2 cellular contexts compared by ENCODE assay signal in the genomic region with DNA sequence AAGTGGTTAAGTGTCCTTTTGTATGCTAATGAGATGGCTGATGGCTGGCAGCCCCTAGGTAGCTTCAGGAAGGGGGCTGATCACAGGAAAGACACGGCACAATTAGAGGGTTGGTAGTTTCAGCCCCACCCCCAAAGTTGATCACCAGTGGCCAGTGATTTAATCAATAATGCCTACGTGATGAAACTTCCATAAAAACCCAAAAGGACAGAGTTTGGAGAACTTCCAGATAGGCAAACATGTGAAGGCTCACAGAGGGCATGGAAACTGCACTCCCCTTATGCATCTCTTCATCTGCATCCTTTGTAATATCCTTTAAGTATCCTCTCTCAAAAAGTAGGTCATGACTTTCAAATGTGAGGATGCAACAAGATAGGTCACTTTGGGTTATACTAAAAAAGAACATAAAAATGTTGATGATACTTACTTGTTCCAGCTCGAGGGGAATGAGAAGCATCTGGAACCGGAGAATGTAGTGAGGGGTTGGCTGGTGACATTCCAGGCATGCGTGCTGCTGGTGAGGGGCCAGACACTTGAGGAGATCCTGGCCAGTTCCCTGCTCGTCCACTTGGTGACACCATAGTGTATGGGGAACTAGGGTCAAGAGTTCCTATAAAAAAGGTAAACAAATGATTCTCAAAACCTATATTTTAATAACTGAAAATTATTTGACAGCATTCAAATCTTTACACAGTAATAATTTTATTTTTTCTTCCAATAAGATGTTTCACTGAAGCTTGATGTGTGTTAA.
TF ChIP-seq lines count a peak whose summit lies in the region.

No MANE protein-coding gene starts in this region.

TF ChIP-seq in GM23338, 12 proteins besides CTCF, POLR2A, EP300 and RAD21 (continues in another document):
- TF ChIP-seq, protein P1, sequence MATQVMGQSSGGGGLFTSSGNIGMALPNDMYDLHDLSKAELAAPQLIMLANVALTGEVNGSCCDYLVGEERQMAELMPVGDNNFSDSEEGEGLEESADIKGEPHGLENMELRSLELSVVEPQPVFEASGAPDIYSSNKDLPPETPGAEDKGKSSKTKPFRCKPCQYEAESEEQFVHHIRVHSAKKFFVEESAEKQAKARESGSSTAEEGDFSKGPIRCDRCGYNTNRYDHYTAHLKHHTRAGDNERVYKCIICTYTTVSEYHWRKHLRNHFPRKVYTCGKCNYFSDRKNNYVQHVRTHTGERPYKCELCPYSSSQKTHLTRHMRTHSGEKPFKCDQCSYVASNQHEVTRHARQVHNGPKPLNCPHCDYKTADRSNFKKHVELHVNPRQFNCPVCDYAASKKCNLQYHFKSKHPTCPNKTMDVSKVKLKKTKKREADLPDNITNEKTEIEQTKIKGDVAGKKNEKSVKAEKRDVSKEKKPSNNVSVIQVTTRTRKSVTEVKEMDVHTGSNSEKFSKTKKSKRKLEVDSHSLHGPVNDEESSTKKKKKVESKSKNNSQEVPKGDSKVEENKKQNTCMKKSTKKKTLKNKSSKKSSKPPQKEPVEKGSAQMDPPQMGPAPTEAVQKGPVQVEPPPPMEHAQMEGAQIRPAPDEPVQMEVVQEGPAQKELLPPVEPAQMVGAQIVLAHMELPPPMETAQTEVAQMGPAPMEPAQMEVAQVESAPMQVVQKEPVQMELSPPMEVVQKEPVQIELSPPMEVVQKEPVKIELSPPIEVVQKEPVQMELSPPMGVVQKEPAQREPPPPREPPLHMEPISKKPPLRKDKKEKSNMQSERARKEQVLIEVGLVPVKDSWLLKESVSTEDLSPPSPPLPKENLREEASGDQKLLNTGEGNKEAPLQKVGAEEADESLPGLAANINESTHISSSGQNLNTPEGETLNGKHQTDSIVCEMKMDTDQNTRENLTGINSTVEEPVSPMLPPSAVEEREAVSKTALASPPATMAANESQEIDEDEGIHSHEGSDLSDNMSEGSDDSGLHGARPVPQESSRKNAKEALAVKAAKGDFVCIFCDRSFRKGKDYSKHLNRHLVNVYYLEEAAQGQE (IDR thresholded peaks at IDR 0.05; ENCODE audit: unreplicated experiment): no peak
- TF ChIP-seq JUNB (IDR thresholded peaks at IDR 0.05; ENCODE audit: unreplicated experiment): no peak
- TF ChIP-seq STAT1 (IDR thresholded peaks at IDR 0.05; ENCODE audit: unreplicated experiment): no peak
- no peak for TF ChIP-seq CREB1 (CRISPR knock-in tag; IDR thresholded peaks at IDR 0.05; ENCODE audit: low read depth)
- TF ChIP-seq, protein P2, sequence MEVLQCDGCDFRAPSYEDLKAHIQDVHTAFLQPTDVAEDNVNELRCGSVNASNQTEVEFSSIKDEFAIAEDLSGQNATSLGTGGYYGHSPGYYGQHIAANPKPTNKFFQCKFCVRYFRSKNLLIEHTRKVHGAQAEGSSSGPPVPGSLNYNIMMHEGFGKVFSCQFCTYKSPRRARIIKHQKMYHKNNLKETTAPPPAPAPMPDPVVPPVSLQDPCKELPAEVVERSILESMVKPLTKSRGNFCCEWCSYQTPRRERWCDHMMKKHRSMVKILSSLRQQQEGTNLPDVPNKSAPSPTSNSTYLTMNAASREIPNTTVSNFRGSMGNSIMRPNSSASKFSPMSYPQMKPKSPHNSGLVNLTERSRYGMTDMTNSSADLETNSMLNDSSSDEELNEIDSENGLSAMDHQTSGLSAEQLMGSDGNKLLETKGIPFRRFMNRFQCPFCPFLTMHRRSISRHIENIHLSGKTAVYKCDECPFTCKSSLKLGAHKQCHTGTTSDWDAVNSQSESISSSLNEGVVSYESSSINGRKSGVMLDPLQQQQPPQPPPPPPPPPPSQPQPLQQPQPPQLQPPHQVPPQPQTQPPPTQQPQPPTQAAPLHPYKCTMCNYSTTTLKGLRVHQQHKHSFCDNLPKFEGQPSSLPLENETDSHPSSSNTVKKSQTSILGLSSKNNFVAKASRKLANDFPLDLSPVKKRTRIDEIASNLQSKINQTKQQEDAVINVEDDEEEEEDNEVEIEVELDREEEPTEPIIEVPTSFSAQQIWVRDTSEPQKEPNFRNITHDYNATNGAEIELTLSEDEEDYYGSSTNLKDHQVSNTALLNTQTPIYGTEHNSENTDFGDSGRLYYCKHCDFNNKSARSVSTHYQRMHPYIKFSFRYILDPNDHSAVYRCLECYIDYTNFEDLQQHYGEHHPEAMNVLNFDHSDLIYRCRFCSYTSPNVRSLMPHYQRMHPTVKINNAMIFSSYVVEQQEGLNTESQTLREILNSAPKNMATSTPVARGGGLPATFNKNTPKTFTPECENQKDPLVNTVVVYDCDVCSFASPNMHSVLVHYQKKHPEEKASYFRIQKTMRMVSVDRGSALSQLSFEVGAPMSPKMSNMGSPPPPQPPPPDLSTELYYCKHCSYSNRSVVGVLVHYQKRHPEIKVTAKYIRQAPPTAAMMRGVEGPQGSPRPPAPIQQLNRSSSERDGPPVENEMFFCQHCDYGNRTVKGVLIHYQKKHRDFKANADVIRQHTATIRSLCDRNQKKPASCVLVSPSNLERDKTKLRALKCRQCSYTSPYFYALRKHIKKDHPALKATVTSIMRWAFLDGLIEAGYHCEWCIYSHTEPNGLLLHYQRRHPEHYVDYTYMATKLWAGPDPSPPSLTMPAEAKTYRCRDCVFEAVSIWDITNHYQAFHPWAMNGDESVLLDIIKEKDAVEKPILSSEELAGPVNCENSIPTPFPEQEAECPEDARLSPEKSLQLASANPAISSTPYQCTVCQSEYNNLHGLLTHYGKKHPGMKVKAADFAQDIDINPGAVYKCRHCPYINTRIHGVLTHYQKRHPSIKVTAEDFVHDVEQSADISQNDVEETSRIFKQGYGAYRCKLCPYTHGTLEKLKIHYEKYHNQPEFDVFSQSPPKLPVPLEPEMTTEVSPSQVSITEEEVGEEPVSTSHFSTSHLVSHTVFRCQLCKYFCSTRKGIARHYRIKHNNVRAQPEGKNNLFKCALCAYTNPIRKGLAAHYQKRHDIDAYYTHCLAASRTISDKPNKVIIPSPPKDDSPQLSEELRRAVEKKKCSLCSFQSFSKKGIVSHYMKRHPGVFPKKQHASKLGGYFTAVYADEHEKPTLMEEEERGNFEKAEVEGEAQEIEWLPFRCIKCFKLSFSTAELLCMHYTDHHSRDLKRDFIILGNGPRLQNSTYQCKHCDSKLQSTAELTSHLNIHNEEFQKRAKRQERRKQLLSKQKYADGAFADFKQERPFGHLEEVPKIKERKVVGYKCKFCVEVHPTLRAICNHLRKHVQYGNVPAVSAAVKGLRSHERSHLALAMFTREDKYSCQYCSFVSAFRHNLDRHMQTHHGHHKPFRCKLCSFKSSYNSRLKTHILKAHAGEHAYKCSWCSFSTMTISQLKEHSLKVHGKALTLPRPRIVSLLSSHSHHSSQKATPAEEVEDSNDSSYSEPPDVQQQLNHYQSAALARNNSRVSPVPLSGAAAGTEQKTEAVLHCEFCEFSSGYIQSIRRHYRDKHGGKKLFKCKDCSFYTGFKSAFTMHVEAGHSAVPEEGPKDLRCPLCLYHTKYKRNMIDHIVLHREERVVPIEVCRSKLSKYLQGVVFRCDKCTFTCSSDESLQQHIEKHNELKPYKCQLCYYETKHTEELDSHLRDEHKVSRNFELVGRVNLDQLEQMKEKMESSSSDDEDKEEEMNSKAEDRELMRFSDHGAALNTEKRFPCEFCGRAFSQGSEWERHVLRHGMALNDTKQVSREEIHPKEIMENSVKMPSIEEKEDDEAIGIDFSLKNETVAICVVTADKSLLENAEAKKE (CRISPR knock-in tag; IDR thresholded peaks at IDR 0.05): no peak
- TF ChIP-seq ZNF331 (CRISPR knock-in tag; IDR thresholded peaks at IDR 0.05; ENCODE audit: low read depth): no peak
- no peak for TF ChIP-seq ZNF114 (CRISPR knock-in tag; IDR thresholded peaks at IDR 0.05)
- no peak for TF ChIP-seq NANOG (IDR thresholded peaks at IDR 0.05; ENCODE audit: borderline replicate concordance)
- no peak for TF ChIP-seq EZH2phosphoT487 (IDR thresholded peaks at IDR 0.05; ENCODE audit: unreplicated experiment)

TF ChIP-seq in liver, 16 proteins besides CTCF, POLR2A, EP300 and RAD21 (continued from another document):
- TF ChIP-seq, protein P1 (IDR thresholded peaks at IDR 0.05): no peak
- TF ChIP-seq HNF4G (IDR thresholded peaks at IDR 0.05) (peak; percentile 11), TAF1 (conservative IDR thresholded peaks at IDR 0.05) (no peak), GABPA (IDR thresholded peaks at IDR 0.05 in 1 of 2, conservative IDR thresholded peaks at IDR 0.05 in 1 of 2) (no peak), NR2F2 (IDR thresholded peaks at IDR 0.05) (no peak)
- TF ChIP-seq, protein P3, sequence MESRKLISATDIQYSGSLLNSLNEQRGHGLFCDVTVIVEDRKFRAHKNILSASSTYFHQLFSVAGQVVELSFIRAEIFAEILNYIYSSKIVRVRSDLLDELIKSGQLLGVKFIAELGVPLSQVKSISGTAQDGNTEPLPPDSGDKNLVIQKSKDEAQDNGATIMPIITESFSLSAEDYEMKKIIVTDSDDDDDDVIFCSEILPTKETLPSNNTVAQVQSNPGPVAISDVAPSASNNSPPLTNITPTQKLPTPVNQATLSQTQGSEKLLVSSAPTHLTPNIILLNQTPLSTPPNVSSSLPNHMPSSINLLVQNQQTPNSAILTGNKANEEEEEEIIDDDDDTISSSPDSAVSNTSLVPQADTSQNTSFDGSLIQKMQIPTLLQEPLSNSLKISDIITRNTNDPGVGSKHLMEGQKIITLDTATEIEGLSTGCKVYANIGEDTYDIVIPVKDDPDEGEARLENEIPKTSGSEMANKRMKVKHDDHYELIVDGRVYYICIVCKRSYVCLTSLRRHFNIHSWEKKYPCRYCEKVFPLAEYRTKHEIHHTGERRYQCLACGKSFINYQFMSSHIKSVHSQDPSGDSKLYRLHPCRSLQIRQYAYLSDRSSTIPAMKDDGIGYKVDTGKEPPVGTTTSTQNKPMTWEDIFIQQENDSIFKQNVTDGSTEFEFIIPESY (IDR thresholded peaks at IDR 0.05): no peak
